In the genomic region with DNA sequence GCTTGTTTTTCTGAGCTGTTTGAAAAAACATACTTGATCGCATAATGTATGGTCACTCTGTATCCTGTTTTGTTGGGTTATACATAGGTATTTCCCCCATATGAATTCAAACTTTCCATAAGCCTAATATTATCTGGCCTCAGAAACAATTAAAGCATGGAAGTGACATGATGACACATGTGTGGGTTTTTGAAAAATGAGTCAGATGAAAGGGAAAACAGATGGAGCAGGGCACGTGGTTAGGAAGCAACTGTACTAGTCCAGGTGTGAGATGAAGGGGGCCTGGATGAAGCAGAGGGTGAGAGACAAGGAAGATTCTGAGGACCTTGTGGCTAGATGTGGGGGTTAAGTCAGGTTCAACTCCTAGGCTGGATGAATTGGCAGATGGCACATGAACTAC, we compare ENCODE assay signal across 8 cellular contexts.
DNase-seq lines count a peak whose midpoint lies in the region; ATAC-seq, FAIRE-seq and TF ChIP-seq lines count a peak whose summit lies in the region.
"Had no signal": no experiment of that assay in that cellular context is flagged by ENCODE, and none has a peak within 500 bp of the region (broad histone marks: within the 10 kb centered on the region; RNA-seq: fewer than 3 reads in every experiment).

No MANE protein-coding gene starts in this region.

- H3K27me3 ChIP-seq in bronchial epithelial cell (ENCODE audit: control insufficient read depth, insufficient read depth, low read length) (no peaks in the 10 kb centered on the region), right atrium auricular region (no peaks in the 10 kb centered on the region)

- peak; percentile 11 for DNase-seq in H4 (ENCODE audit: low spot score)
- peak; percentile 67 to 91 for DNase-seq in NCI-H524 (lab: John Stamatoyannopoulos, UW)
- DNase-seq in bronchial epithelial cell (ENCODE audit: low read depth) = peak; percentile 84
- DNase-seq in pulmonary artery endothelial cell (ENCODE audit: low read depth, low spot score) = peak; percentile 73
- DNase-seq in left lobe of liver (ENCODE audit: low spot score) = no peak
- DNase-seq in right atrium auricular region (ENCODE audit: low spot score) = no peak
- DNase-seq: nephron progenitor cell had no signal

- H3K4me3 ChIP-seq in bronchial epithelial cell (ENCODE audit: low read depth, low read length) (no peak overlapping the region), right atrium auricular region (no peak overlapping the region)

- peaks cover 0 to 3% of the 10 kb centered on the region in 2 donors for H3K4me1 ChIP-seq in right atrium auricular region

- peak; percentile 40 for FAIRE-seq in bronchial epithelial cell (lab: Jason Lieb, UNC)

- no peaks in the 10 kb centered on the region for H3K36me3 ChIP-seq in bronchial epithelial cell (ENCODE audit: control insufficient read depth, insufficient read depth, low read length)
- peaks cover 20% of the 10 kb centered on the region for H3K36me3 ChIP-seq in right atrium auricular region

- TF ChIP-seq CTCF in bronchial epithelial cell (IDR thresholded peaks at IDR 0.05; ENCODE audit: insufficient read depth, low read length, severe bottlenecking) = no peak
- TF ChIP-seq CTCF in right atrium auricular region (IDR thresholded peaks at IDR 0.05) = no peak

- no peak for ATAC-seq in left lobe of liver
- no peak for ATAC-seq in GM21619 (IDR thresholded peaks at IDR 0.05; ENCODE audit: unreplicated experiment)

- H3K27ac ChIP-seq in right atrium auricular region = no peak overlapping the region

- no peaks in the 10 kb centered on the region for H3K9me3 ChIP-seq in right atrium auricular region

Comparison
In these comparisons a context has a peak if more than half of its experiments do, and no peak if none do; other contexts are left out.
1. DNase-seq: peak in H4 (single experiment), NCI-H524 (2 of 2), bronchial epithelial cell (single experiment) and pulmonary artery endothelial cell (single experiment); none in left lobe of liver (single experiment) and right atrium auricular region (single experiment).